1 cellular context compared by ENCODE assay signal in the genomic region with DNA sequence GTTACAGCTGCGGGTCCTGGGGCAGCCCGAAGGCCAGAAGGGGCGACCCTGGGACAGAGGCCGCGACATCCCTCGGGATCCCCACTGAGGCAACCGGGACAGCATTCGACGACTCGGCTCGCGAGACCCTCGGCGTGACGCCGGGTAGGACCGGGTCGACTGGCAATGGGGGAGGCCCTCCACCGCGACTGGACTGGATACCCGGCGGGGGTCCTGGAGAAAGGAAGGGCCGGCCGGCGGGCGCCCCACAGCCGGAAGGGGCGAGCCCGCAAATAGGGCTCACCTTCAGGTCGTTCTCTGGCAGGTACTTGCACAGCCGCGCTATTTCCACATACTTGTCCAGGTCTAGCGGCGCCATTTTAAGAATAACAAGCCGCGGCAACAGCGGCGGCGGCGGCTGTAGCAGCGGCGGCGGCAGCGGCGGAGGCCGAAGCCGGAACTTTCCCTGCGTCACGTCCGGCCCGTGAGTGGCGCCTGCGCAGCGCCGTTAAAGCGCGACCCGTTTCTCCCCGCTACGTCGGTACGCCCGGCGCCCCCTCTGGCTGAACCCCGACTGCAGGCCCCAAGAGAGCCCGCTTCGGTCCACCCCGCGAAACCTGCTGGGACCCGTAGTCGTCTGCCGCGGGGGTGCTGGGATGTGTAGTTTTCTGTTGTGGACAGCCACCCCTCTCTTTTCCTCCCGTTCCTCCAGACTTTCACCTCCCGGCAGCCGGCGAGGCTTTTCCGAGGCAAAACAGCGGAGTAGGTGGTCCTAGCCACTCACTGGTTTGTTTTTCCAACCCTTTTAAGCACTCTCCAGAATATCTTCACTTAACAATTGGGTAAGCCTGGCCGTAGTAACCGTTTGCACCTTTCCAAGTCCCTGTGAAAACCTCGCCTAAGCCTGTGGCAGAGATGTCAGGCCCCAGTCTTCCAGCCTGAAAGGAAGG.
A peak's percentile ranks its signal among the peaks of the same experiment; 100 is the strongest.
TF ChIP-seq lines count a peak whose summit lies in the region.

A gene (minus strand): TSS at position 443 of the 929 bp plus-strand sequence. CDS start 85 bp downstream, at position 358.

TF ChIP-seq in GM12878, 131 proteins besides CTCF, POLR2A, EP300 and RAD21 (continued from another document and continues in another):
- TF ChIP-seq, protein P1, sequence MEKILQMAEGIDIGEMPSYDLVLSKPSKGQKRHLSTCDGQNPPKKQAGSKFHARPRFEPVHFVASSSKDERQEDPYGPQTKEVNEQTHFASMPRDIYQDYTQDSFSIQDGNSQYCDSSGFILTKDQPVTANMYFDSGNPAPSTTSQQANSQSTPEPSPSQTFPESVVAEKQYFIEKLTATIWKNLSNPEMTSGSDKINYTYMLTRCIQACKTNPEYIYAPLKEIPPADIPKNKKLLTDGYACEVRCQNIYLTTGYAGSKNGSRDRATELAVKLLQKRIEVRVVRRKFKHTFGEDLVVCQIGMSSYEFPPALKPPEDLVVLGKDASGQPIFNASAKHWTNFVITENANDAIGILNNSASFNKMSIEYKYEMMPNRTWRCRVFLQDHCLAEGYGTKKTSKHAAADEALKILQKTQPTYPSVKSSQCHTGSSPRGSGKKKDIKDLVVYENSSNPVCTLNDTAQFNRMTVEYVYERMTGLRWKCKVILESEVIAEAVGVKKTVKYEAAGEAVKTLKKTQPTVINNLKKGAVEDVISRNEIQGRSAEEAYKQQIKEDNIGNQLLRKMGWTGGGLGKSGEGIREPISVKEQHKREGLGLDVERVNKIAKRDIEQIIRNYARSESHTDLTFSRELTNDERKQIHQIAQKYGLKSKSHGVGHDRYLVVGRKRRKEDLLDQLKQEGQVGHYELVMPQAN (conservative IDR thresholded peaks at IDR 0.05), result peak; percentile 61; the same call in 1 of the 2 replicates
- no peak for TF ChIP-seq HDAC2 (IDR thresholded peaks at IDR 0.05)
- TF ChIP-seq FOXM1 (IDR thresholded peaks at IDR 0.05; ENCODE audit: low read depth, low read length), result no peak
- 0 out of 2 replicates have a peak, but pooled peaks have one; percentile 20 for TF ChIP-seq MYB (IDR thresholded peaks at IDR 0.05; ENCODE audit: borderline replicate concordance, low read depth, low read length)
- TF ChIP-seq CBFB (IDR thresholded peaks at IDR 0.05; ENCODE audit: low read depth), result peak; percentile 74; the same call in 1 of the 2 replicates
- TF ChIP-seq, protein P2, sequence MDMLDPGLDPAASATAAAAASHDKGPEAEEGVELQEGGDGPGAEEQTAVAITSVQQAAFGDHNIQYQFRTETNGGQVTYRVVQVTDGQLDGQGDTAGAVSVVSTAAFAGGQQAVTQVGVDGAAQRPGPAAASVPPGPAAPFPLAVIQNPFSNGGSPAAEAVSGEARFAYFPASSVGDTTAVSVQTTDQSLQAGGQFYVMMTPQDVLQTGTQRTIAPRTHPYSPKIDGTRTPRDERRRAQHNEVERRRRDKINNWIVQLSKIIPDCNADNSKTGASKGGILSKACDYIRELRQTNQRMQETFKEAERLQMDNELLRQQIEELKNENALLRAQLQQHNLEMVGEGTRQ (IDR thresholded peaks at IDR 0.05; ENCODE audit: borderline replicate concordance, low read depth, low read length), result no peak
- peak; percentile 72; the same call in 1 of the 2 replicates for TF ChIP-seq LARP7 (IDR thresholded peaks at IDR 0.05)
- TF ChIP-seq, protein P3, sequence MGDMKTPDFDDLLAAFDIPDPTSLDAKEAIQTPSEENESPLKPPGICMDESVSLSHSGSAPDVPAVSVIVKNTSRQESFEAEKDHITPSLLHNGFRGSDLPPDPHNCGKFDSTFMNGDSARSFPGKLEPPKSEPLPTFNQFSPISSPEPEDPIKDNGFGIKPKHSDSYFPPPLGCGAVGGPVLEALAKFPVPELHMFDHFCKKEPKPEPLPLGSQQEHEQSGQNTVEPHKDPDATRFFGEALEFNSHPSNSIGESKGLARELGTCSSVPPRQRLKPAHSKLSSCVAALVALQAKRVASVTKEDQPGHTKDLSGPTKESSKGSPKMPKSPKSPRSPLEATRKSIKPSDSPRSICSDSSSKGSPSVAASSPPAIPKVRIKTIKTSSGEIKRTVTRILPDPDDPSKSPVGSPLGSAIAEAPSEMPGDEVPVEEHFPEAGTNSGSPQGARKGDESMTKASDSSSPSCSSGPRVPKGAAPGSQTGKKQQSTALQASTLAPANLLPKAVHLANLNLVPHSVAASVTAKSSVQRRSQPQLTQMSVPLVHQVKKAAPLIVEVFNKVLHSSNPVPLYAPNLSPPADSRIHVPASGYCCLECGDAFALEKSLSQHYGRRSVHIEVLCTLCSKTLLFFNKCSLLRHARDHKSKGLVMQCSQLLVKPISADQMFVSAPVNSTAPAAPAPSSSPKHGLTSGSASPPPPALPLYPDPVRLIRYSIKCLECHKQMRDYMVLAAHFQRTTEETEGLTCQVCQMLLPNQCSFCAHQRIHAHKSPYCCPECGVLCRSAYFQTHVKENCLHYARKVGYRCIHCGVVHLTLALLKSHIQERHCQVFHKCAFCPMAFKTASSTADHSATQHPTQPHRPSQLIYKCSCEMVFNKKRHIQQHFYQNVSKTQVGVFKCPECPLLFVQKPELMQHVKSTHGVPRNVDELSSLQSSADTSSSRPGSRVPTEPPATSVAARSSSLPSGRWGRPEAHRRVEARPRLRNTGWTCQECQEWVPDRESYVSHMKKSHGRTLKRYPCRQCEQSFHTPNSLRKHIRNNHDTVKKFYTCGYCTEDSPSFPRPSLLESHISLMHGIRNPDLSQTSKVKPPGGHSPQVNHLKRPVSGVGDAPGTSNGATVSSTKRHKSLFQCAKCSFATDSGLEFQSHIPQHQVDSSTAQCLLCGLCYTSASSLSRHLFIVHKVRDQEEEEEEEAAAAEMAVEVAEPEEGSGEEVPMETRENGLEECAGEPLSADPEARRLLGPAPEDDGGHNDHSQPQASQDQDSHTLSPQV (IDR thresholded peaks at IDR 0.05), result peak; percentile 51; the same call in 1 of the 2 replicates
- no peak for TF ChIP-seq ZNF384 (IDR thresholded peaks at IDR 0.05; ENCODE audit: borderline replicate concordance, low read depth, low read length)
- TF ChIP-seq ZNF274 (IDR thresholded peaks at IDR 0.05; ENCODE audit: insufficient read depth, insufficient read length), result no peak
- no peak for TF ChIP-seq TCF3 (IDR thresholded peaks at IDR 0.05; ENCODE audit: borderline replicate concordance, insufficient read depth, low read depth, low read length)
- TF ChIP-seq, protein P4, sequence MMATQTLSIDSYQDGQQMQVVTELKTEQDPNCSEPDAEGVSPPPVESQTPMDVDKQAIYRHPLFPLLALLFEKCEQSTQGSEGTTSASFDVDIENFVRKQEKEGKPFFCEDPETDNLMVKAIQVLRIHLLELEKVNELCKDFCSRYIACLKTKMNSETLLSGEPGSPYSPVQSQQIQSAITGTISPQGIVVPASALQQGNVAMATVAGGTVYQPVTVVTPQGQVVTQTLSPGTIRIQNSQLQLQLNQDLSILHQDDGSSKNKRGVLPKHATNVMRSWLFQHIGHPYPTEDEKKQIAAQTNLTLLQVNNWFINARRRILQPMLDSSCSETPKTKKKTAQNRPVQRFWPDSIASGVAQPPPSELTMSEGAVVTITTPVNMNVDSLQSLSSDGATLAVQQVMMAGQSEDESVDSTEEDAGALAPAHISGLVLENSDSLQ (IDR thresholded peaks at IDR 0.05), result peak; percentile 73
- TF ChIP-seq, protein P5, sequence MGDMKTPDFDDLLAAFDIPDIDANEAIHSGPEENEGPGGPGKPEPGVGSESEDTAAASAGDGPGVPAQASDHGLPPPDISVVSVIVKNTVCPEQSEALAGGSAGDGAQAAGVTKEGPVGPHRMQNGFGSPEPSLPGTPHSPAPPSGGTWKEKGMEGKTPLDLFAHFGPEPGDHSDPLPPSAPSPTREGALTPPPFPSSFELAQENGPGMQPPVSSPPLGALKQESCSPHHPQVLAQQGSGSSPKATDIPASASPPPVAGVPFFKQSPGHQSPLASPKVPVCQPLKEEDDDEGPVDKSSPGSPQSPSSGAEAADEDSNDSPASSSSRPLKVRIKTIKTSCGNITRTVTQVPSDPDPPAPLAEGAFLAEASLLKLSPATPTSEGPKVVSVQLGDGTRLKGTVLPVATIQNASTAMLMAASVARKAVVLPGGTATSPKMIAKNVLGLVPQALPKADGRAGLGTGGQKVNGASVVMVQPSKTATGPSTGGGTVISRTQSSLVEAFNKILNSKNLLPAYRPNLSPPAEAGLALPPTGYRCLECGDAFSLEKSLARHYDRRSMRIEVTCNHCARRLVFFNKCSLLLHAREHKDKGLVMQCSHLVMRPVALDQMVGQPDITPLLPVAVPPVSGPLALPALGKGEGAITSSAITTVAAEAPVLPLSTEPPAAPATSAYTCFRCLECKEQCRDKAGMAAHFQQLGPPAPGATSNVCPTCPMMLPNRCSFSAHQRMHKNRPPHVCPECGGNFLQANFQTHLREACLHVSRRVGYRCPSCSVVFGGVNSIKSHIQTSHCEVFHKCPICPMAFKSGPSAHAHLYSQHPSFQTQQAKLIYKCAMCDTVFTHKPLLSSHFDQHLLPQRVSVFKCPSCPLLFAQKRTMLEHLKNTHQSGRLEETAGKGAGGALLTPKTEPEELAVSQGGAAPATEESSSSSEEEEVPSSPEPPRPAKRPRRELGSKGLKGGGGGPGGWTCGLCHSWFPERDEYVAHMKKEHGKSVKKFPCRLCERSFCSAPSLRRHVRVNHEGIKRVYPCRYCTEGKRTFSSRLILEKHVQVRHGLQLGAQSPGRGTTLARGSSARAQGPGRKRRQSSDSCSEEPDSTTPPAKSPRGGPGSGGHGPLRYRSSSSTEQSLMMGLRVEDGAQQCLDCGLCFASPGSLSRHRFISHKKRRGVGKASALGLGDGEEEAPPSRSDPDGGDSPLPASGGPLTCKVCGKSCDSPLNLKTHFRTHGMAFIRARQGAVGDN (IDR thresholded peaks at IDR 0.05), result peak; percentile 85
- TF ChIP-seq STAT1 (conservative IDR thresholded peaks at IDR 0.05), result peak; percentile 51; the same call in 1 of the 2 replicates
- peak; percentile 67; the same call in 1 of the 2 replicates for TF ChIP-seq CHD2 (IDR thresholded peaks at IDR 0.05; ENCODE audit: borderline replicate concordance, low read depth, low read length)
- TF ChIP-seq, protein P6, sequence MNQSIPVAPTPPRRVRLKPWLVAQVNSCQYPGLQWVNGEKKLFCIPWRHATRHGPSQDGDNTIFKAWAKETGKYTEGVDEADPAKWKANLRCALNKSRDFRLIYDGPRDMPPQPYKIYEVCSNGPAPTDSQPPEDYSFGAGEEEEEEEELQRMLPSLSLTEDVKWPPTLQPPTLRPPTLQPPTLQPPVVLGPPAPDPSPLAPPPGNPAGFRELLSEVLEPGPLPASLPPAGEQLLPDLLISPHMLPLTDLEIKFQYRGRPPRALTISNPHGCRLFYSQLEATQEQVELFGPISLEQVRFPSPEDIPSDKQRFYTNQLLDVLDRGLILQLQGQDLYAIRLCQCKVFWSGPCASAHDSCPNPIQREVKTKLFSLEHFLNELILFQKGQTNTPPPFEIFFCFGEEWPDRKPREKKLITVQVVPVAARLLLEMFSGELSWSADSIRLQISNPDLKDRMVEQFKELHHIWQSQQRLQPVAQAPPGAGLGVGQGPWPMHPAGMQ (IDR thresholded peaks at IDR 0.05; ENCODE audit: borderline replicate concordance), result no peak
- TF ChIP-seq TARDBP (IDR thresholded peaks at IDR 0.05; ENCODE audit: borderline replicate concordance), result peak; percentile 85
- TF ChIP-seq MXI1 (IDR thresholded peaks at IDR 0.05; ENCODE audit: low read depth, low read length), result peak; percentile 49; the same call in 1 of the 2 replicates
- TF ChIP-seq ZZZ3 (IDR thresholded peaks at IDR 0.05; ENCODE audit: control insufficient read depth, insufficient read length, low read depth), result no peak
- TF ChIP-seq IRF4 (IDR thresholded peaks at IDR 0.05; ENCODE audit: low read depth, low read length), result no peak
- TF ChIP-seq IKZF2 (IDR thresholded peaks at IDR 0.05), result peak; percentile 49 to 57; a peak in 3 of 4 replicates
- no peak for TF ChIP-seq SUZ12 (IDR thresholded peaks at IDR 0.05; ENCODE audit: unreplicated experiment)
- TF ChIP-seq RELA (IDR thresholded peaks at IDR 0.05; ENCODE audit: borderline replicate concordance, partially characterized antibody), result peak; percentile 81
- peak; percentile 93 for TF ChIP-seq YY1 (IDR thresholded peaks at IDR 0.05; ENCODE audit: low read depth, low read length)
- TF ChIP-seq HDGF (IDR thresholded peaks at IDR 0.05), result no peak
- no peak for TF ChIP-seq BMI1 (IDR thresholded peaks at IDR 0.05; ENCODE audit: borderline replicate concordance)
- 0 out of 2 replicates have a peak, but pooled peaks have one; percentile 41 for TF ChIP-seq MEF2A (IDR thresholded peaks at IDR 0.05; ENCODE audit: insufficient read depth, low read depth, low read length)
- TF ChIP-seq CREM (IDR thresholded peaks at IDR 0.05; ENCODE audit: low read depth), result peak; percentile 96
- no peak for TF ChIP-seq PAX8 (IDR thresholded peaks at IDR 0.05)
- TF ChIP-seq, protein P7, sequence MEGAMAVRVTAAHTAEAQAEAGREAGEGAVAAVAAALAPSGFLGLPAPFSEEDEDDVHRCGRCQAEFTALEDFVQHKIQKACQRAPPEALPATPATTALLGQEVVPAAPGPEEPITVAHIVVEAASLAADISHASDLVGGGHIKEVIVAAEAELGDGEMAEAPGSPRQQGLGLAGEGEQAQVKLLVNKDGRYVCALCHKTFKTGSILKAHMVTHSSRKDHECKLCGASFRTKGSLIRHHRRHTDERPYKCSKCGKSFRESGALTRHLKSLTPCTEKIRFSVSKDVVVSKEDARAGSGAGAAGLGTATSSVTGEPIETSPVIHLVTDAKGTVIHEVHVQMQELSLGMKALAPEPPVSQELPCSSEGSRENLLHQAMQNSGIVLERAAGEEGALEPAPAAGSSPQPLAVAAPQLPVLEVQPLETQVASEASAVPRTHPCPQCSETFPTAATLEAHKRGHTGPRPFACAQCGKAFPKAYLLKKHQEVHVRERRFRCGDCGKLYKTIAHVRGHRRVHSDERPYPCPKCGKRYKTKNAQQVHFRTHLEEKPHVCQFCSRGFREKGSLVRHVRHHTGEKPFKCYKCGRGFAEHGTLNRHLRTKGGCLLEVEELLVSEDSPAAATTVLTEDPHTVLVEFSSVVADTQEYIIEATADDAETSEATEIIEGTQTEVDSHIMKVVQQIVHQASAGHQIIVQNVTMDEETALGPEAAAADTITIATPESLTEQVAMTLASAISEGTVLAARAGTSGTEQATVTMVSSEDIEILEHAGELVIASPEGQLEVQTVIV (IDR thresholded peaks at IDR 0.05; ENCODE audit: borderline replicate concordance, partially characterized antibody), result peak; percentile 39
- peak; percentile 93 for TF ChIP-seq CBX5 (IDR thresholded peaks at IDR 0.05; ENCODE audit: low read depth)
- TF ChIP-seq, protein P8, sequence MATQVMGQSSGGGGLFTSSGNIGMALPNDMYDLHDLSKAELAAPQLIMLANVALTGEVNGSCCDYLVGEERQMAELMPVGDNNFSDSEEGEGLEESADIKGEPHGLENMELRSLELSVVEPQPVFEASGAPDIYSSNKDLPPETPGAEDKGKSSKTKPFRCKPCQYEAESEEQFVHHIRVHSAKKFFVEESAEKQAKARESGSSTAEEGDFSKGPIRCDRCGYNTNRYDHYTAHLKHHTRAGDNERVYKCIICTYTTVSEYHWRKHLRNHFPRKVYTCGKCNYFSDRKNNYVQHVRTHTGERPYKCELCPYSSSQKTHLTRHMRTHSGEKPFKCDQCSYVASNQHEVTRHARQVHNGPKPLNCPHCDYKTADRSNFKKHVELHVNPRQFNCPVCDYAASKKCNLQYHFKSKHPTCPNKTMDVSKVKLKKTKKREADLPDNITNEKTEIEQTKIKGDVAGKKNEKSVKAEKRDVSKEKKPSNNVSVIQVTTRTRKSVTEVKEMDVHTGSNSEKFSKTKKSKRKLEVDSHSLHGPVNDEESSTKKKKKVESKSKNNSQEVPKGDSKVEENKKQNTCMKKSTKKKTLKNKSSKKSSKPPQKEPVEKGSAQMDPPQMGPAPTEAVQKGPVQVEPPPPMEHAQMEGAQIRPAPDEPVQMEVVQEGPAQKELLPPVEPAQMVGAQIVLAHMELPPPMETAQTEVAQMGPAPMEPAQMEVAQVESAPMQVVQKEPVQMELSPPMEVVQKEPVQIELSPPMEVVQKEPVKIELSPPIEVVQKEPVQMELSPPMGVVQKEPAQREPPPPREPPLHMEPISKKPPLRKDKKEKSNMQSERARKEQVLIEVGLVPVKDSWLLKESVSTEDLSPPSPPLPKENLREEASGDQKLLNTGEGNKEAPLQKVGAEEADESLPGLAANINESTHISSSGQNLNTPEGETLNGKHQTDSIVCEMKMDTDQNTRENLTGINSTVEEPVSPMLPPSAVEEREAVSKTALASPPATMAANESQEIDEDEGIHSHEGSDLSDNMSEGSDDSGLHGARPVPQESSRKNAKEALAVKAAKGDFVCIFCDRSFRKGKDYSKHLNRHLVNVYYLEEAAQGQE (IDR thresholded peaks at IDR 0.05; ENCODE audit: low read depth, low read length), result peak; percentile 33; the same call in 1 of the 2 replicates
